In the genomic region with DNA sequence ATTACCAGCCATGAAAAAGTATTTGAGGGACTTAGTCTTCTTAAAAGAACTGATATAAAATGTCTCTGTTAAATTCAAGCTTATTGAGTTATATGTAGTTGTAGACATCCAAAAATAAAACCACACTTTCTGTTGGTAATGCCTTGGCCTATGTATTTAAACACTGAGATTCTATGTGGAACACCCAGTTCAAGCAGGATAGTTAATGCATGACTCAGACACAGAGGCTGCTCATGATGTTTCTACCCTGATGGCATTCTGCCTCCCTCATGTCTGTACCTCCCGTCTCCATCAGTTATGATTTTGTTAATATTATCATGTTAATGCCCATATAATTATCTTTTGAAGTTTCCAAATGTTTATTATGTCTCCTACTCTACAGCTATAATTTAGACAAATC, we compare ENCODE assay signal across 19 cellular contexts.
DNase-seq lines count a peak whose midpoint lies in the region; ATAC-seq and TF ChIP-seq lines count a peak whose summit lies in the region.
"Had no signal": no experiment of that assay in that cellular context is flagged by ENCODE, and none has a peak within 500 bp of the region (broad histone marks: within the 10 kb centered on the region; RNA-seq: fewer than 3 reads in every experiment).

No MANE protein-coding gene starts in this region.

- no peak overlapping the region for H3K27ac ChIP-seq in adrenal gland
- no peak overlapping the region for H3K27ac ChIP-seq in lower lobe of right lung
- H3K27ac ChIP-seq: upper lobe of right lung had no signal

- TF ChIP-seq CTCF in AG10803 (conservative IDR thresholded peaks at IDR 0.05; ENCODE audit: low read length) (no peak), choroid plexus epithelial cell (conservative IDR thresholded peaks at IDR 0.05; ENCODE audit: low read depth, low read length) (no peak), adrenal gland (IDR thresholded peaks at IDR 0.05) (no peak), lower lobe of right lung (IDR thresholded peaks at IDR 0.05) (no peak)

- TF ChIP-seq POLR2A in adrenal gland (IDR thresholded peaks at IDR 0.05) = no peak

- 80 to 93% (median 85%) methylated on average over 1 of the region's 1 CpG for WGBS in adrenal gland, 4 donors

- no peaks in the 10 kb centered on the region for H3K36me3 ChIP-seq in adrenal gland (replicated peaks in 1 of 2)
- H3K36me3 ChIP-seq in lower lobe of right lung = no peaks in the 10 kb centered on the region
- H3K36me3 ChIP-seq: HAP-1, upper lobe of right lung had no signal

- ATAC-seq in lower lobe of right lung = no peak
- ATAC-seq: Panc1; stimulated activated memory B cell treated with anti-CD40 and anti-IgM and Interleukin-4, amounts not matched to agents 10 μg/mL and 1 μg/mL and 100 μg/mL, for 72 hours; T-cell; upper lobe of right lung; WTC11 had no signal

- H3K4me3 ChIP-seq in AG10803 (ENCODE audit: low read length) (no peak overlapping the region), choroid plexus epithelial cell (ENCODE audit: low read depth, low read length) (no peak overlapping the region), adrenal gland (no peak overlapping the region), lower lobe of right lung (no peak overlapping the region)
- H3K4me3 ChIP-seq: HAP-1, lung, upper lobe of right lung had no signal

- H3K4me1 ChIP-seq in adrenal gland (replicated peaks in 1 of 2) = no peaks in the 10 kb centered on the region
- H3K4me1 ChIP-seq in lower lobe of right lung = no peaks in the 10 kb centered on the region
- H3K4me1 ChIP-seq: HAP-1, upper lobe of right lung had no signal

- H3K9me3 ChIP-seq in adrenal gland (replicated peaks in 1 of 3) = no peaks in the 10 kb centered on the region
- no peaks in the 10 kb centered on the region for H3K9me3 ChIP-seq in lower lobe of right lung
- H3K9me3 ChIP-seq: HAP-1, upper lobe of right lung had no signal

- intact Hi-C loops in adrenal gland (cut with DNase I) (no loop called here), lower lobe of right lung (cut with DNase I) (no loop called here)

- DNase-seq in AG10803 (ENCODE audit: low read depth) (peak; percentile 4), NCI-H460 (ENCODE audit: extremely low read depth, low read depth) (peak; percentile 4), choroid plexus epithelial cell (ENCODE audit: low read depth) (peak; percentile 85), kidney tubule cell (ENCODE audit: low spot score) (peak; percentile 31), adrenal gland (no peak), amygdala (lab: John Stamatoyannopoulos, UW) (no peak), lower lobe of right lung (no peak), HT-29 (ENCODE audit: low spot score) (no peak)
- DNase-seq: activated gamma-delta T cell treated with Interleukin-2 at 50 U/mL for 16 hours, Karpas-422, NCI-H1436 treated with DMSO at 0.1 percent for 48 hours, NCI-H510A treated with DMSO at 0.1 percent for 48 hours, T-cell, upper lobe of right lung had no signal

- no peaks in the 10 kb centered on the region for H3K27me3 ChIP-seq in adrenal gland
- no peaks in the 10 kb centered on the region for H3K27me3 ChIP-seq in lower lobe of right lung (ENCODE audit: low read depth)
- H3K27me3 ChIP-seq: upper lobe of right lung had no signal

Comparison
In these comparisons a context has a peak if more than half of its experiments do, and no peak if none do; other contexts are left out.
1. DNase-seq: peak in AG10803 (single experiment), NCI-H460 (single experiment), choroid plexus epithelial cell (single experiment) and kidney tubule cell (single experiment); none in adrenal gland (0 of 7), amygdala (0 of 56), lower lobe of right lung (single experiment) and HT-29 (single experiment).